Comparison of ENCODE assay signal across 34 cellular contexts in the genomic region with DNA sequence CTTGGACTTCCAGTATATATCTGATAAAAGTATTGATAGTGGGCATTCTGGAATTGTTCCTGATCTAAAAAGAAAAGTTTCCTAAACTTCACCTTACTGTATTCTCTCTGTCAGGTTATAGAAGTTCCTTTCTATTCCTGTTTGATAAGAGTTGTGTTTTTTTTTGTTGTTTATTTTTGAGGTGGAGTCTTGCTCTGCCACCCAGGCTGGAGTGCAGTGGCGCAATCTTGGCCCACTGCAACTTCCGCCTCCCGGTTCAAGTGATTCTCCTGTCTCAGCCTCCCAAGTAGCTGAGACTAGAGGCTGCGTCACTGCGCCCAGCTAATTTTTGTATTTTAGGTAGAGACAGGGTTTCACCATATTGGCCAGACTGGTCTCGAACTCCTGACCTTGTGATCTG.
"Had no signal": no experiment of that assay in that cellular context is flagged by ENCODE, and none has a peak within 500 bp of the region (broad histone marks: within the 10 kb centered on the region; RNA-seq: fewer than 3 reads in every experiment).

No MANE protein-coding gene starts in this region.

- H3K36me3 ChIP-seq: ascending aorta, cardiac muscle cell, Peyer's patch had no signal

- H3K4me3 Mint-ChIP-seq: activated CD4-positive, alpha-beta memory T cell treated with anti-CD3 and anti-CD28 coated beads for 36 hours; activated CD4-positive, alpha-beta T cell treated with anti-CD3 and anti-CD28 coated beads for 36 hours; activated CD4-positive, alpha-beta T cell treated with anti-CD3 and anti-CD28 coated beads, Interleukin-2, amount 10 ng/mL, durations not matched to agents 7 days and 5 days; activated naive CD4-positive, alpha-beta T cell treated with anti-CD3 and anti-CD28 coated beads, Interleukin-2, amount 50 U/mL, for 24 hours; activated naive CD8-positive, alpha-beta T cell treated with anti-CD3 and anti-CD28 coated beads, Interleukin-2, amount 10 ng/mL, durations not matched to agents 7 days and 5 days; activated T-cell treated with anti-CD3 and anti-CD28 coated beads, Interleukin-2, amount 50 U/mL, for 72 hours; activated T-helper 17 cell treated with anti-CD3 and anti-CD28 coated beads, Interleukin-2, amount 50 U/mL, for 72 hours; T-helper 1 cell treated with Interleukin-12 subunit alpha and Interleukin-12 subunit beta and Interleukin-4 antibody, amounts not matched to agents 30 μg/mL and 1 μg/mL, for 36 hours; T-helper 2 cell treated with Interferon-gamma antibody and Interleukin-4, amounts not matched to agents 5 μg/mL and 100 μg/mL, for 36 hours had no signal

- FAIRE-seq: TTC549 had no signal

- H3K4me3 ChIP-seq: ascending aorta, cardiac muscle cell, MG63, Peyer's patch, SJSA1 had no signal

- H3K4me2 ChIP-seq: SK-N-SH had no signal

- DNase-seq: activated CD4-positive, alpha-beta memory T cell treated with anti-CD3 and anti-CD28 coated beads for 36 hours; activated CD4-positive, alpha-beta T cell treated with anti-CD3 and anti-CD28 coated beads for 36 hours; activated CD4-positive, alpha-beta T cell treated with anti-CD3 and anti-CD28 coated beads, Interleukin-2, amount 10 ng/mL, durations not matched to agents 7 days and 5 days; activated gamma-delta T cell; activated naive CD4-positive, alpha-beta T cell treated with Interleukin-2 at 50 U/mL for 16 hours; activated naive CD8-positive, alpha-beta T cell treated with anti-CD3 and anti-CD28 coated beads, Interleukin-2, amount 10 ng/mL, durations not matched to agents 7 days and 5 days; activated T-cell treated with anti-CD3 and anti-CD28 coated beads, Interleukin-2, amount 50 U/mL, for 1 hour; activated T-cell treated with anti-CD3 and anti-CD28 coated beads, Interleukin-2, amount 50 U/mL, for 72 hours; amygdala; Kasumi-1; KG1; NCI-H1048; NCI-H1436 treated with DMSO at 0.1 percent for 48 hours; NCI-H1694 treated with DMSO at 0.1 percent for 48 hours; NCI-H2029; NCI-H345; NCI-H524 treated with DMSO at 0.1 percent for 48 hours; NCI-H748 treated with DMSO at 0.1 percent for 48 hours; NK-92 treated with Interleukin-12 subunit alpha and Interleukin-12 subunit beta, amount 100 ng/mL, for 24 hours; PC-3; Peyer's patch; RPMI8226; SHP77 treated with DMSO at 0.1 percent for 48 hours; SK-N-SH had no signal

- H3K4me1 ChIP-seq: ascending aorta, Peyer's patch, SJSA1 had no signal

- H3K27me3 ChIP-seq: ascending aorta, cardiac muscle cell, MG63, Peyer's patch, SJSA1 had no signal

- H3K27me3 Mint-ChIP-seq: activated CD4-positive, alpha-beta memory T cell treated with anti-CD3 and anti-CD28 coated beads for 36 hours; activated CD4-positive, alpha-beta T cell treated with anti-CD3 and anti-CD28 coated beads for 36 hours; activated CD4-positive, alpha-beta T cell treated with anti-CD3 and anti-CD28 coated beads, Interleukin-2, amount 10 ng/mL, durations not matched to agents 7 days and 5 days; activated naive CD4-positive, alpha-beta T cell treated with anti-CD3 and anti-CD28 coated beads, Interleukin-2, amount 50 U/mL, for 24 hours; activated naive CD8-positive, alpha-beta T cell treated with anti-CD3 and anti-CD28 coated beads, Interleukin-2, amount 10 ng/mL, durations not matched to agents 7 days and 5 days; activated T-helper 17 cell treated with anti-CD3 and anti-CD28 coated beads, Interleukin-2, amount 50 U/mL, for 72 hours had no signal

- H3K27ac Mint-ChIP-seq: activated CD4-positive, alpha-beta memory T cell treated with anti-CD3 and anti-CD28 coated beads for 36 hours; activated CD4-positive, alpha-beta T cell treated with anti-CD3 and anti-CD28 coated beads for 36 hours; activated CD4-positive, alpha-beta T cell treated with anti-CD3 and anti-CD28 coated beads, Interleukin-2, amount 10 ng/mL, durations not matched to agents 7 days and 5 days; activated naive CD4-positive, alpha-beta T cell treated with anti-CD3 and anti-CD28 coated beads, Interleukin-2, amount 50 U/mL, for 24 hours; activated naive CD8-positive, alpha-beta T cell treated with anti-CD3 and anti-CD28 coated beads, Interleukin-2, amount 10 ng/mL, durations not matched to agents 7 days and 5 days; activated T-cell treated with anti-CD3 and anti-CD28 coated beads, Interleukin-2, amount 50 U/mL, for 72 hours; activated T-helper 17 cell treated with anti-CD3 and anti-CD28 coated beads, Interleukin-2, amount 50 U/mL, for 72 hours; T-helper 1 cell treated with Interleukin-12 subunit alpha and Interleukin-12 subunit beta and Interleukin-4 antibody, amounts not matched to agents 30 μg/mL and 1 μg/mL, for 36 hours; T-helper 2 cell treated with Interferon-gamma antibody and Interleukin-4, amounts not matched to agents 5 μg/mL and 100 μg/mL, for 36 hours had no signal

- H3K9me3 Mint-ChIP-seq: activated naive CD4-positive, alpha-beta T cell treated with anti-CD3 and anti-CD28 coated beads, Interleukin-2, amount 50 U/mL, for 24 hours; activated T-helper 17 cell treated with anti-CD3 and anti-CD28 coated beads, Interleukin-2, amount 50 U/mL, for 72 hours had no signal

- H3K9me3 ChIP-seq: ascending aorta, Peyer's patch had no signal

- H3K27ac ChIP-seq: ascending aorta, cardiac muscle cell, Peyer's patch, SJSA1 had no signal

- ATAC-seq: activated CD4-positive, alpha-beta T cell treated with anti-CD3 and anti-CD28 coated beads for 36 hours; activated CD4-positive, CD25-positive, alpha-beta regulatory T cell treated with anti-CD3 and anti-CD28 coated beads, Interleukin-2, amount 50 U/mL, for 24 hours; activated T-cell treated with anti-CD3 and anti-CD28 coated beads, Interleukin-2, amount 50 U/mL, for 72 hours; activated T-helper 17 cell treated with anti-CD3 and anti-CD28 coated beads, Interleukin-2, amount 50 U/mL, for 72 hours; PC-3 had no signal

- H3K9ac ChIP-seq: SK-N-SH had no signal
